20 cellular contexts compared by ENCODE assay signal in the genomic region with DNA sequence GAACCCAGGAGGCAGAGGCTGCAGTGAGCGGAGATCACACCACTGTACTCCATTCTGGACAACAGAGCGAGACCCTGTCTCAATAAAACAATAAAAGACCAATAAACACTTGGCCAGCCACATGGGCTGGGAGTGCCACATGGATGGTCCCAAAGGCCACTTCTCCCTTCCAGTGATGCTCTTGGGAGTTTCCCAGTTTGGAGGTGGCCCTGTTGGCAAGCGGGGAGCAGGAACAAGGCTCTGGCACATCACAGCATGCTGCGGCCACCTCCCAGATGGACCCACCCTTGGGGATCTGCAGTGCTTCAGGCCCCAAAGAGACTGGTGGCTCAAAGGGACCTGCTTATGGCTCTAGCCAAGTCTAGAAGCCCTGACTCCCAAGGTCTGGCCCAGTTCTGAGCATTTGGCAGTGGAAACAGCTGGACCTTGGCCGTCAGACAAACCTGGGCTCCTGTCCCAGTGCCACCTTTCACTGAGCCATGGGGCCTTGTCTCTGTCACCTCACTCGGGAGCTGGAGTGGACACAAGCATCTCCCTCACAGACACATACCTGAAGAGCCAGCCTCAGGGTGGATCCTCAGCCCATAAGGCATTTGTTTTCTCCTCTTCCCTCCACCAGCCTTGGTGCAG.
DNase-seq lines count a peak whose midpoint lies in the region; ATAC-seq, FAIRE-seq and TF ChIP-seq lines count a peak whose summit lies in the region.
"Had no signal": no experiment of that assay in that cellular context is flagged by ENCODE, and none has a peak within 500 bp of the region (broad histone marks: within the 10 kb centered on the region; RNA-seq: fewer than 3 reads in every experiment).

No MANE protein-coding gene starts in this region.

- intact Hi-C loops in left ventricle myocardium superior (cut with micrococcal nuclease) (no loop called here), heart left ventricle (cut with DNase I) (no loop called here), kidney (cut with DNase I) (no loop called here), mucosa of descending colon (cut with DNase I, micrococcal nuclease) (no loop called here)

- H3K4me3 ChIP-seq in heart left ventricle, result no peak overlapping the region
- no peak overlapping the region for H3K4me3 ChIP-seq in kidney (ENCODE audit: low read length in 2 of 2)
- no peak overlapping the region for H3K4me3 ChIP-seq in mucosa of descending colon
- H3K4me3 ChIP-seq in small intestine (ENCODE audit: low read depth in 1 of 2, low read length in 2 of 2), result no peak overlapping the region
- H3K4me3 ChIP-seq: A549 had no signal

- H3K9me3 ChIP-seq in heart left ventricle (no peaks in the 10 kb centered on the region), kidney (ENCODE audit: control insufficient read depth in 1 of 2, low read length in 2 of 2) (no peaks in the 10 kb centered on the region), mucosa of descending colon (no peaks in the 10 kb centered on the region), small intestine (ENCODE audit: control insufficient read depth, low read depth) (no peaks in the 10 kb centered on the region)
- H3K9me3 ChIP-seq: A549, Caco-2 had no signal

- TF ChIP-seq POLR2A in heart left ventricle (IDR thresholded peaks at IDR 0.05), result no peak

- ATAC-seq in left ventricle myocardium superior (peak; percentile 29), heart left ventricle (no peak), mucosa of descending colon (peak; percentile 60), HG02840 (IDR thresholded peaks at IDR 0.05; ENCODE audit: low FRiP score, unreplicated experiment) (no peak)
- ATAC-seq: A549, HCT116 had no signal

- peaks cover 0 to 14% (median 2%) of the 10 kb centered on the region in 12 donors for H3K4me1 ChIP-seq in heart left ventricle
- H3K4me1 ChIP-seq in kidney (ENCODE audit: control insufficient read depth in 1 of 2, insufficient read depth in 1 of 2, low read depth in 1 of 2, low read length in 2 of 2), result peaks cover 4 to 5% of the 10 kb centered on the region in 2 donors
- H3K4me1 ChIP-seq in mucosa of descending colon (ENCODE audit: low read depth), result peaks cover 45% of the 10 kb centered on the region
- peaks cover 8 to 20% of the 10 kb centered on the region in 2 donors for H3K4me1 ChIP-seq in small intestine (ENCODE audit: control insufficient read depth in 2 of 2, insufficient read depth in 1 of 2, low read depth in 1 of 2, low read length in 1 of 2)
- H3K4me1 ChIP-seq: A549 had no signal

- H3K27me3 ChIP-seq in heart left ventricle (no peaks in the 10 kb centered on the region), small intestine (ENCODE audit: control insufficient read depth in 2 of 2, insufficient read depth in 2 of 2, low read length in 2 of 2) (no peaks in the 10 kb centered on the region)

- 65 to 86% (median 77%) methylated on average over 4 to 6 of the region's 6 CpGs for WGBS in heart left ventricle, 4 donors
- whole genome bisulfite sequencing in small intestine, 3 donors, result 24 to 66% (median 40%) methylated on average over 6 of the region's 6 CpGs

- no peak for TF ChIP-seq CTCF in heart left ventricle (IDR thresholded peaks at IDR 0.05)
- no peak for TF ChIP-seq CTCF in kidney (IDR thresholded peaks at IDR 0.05; ENCODE audit: borderline replicate concordance, extremely low read depth, insufficient read depth)
- no peak for TF ChIP-seq CTCF in mucosa of descending colon (IDR thresholded peaks at IDR 0.05)

- H3K36me3 ChIP-seq in heart left ventricle (no peaks in the 10 kb centered on the region), kidney (ENCODE audit: control insufficient read depth in 1 of 2, insufficient read depth in 2 of 2, low read length in 2 of 2) (no peaks in the 10 kb centered on the region), mucosa of descending colon (ENCODE audit: low read depth) (no peaks in the 10 kb centered on the region), small intestine (ENCODE audit: control insufficient read depth in 2 of 2, insufficient read depth in 2 of 2, low read length in 2 of 2) (no peaks in the 10 kb centered on the region)

- H3K27ac ChIP-seq in heart left ventricle, result no peak overlapping the region
- no peak overlapping the region for H3K27ac ChIP-seq in kidney (ENCODE audit: low read depth in 2 of 2, low read length in 2 of 2)
- peak overlapping the region; percentile 15 to 84 for H3K27ac ChIP-seq in small intestine (ENCODE audit: low read depth in 1 of 2, low read length in 1 of 2)
- H3K27ac ChIP-seq: 22Rv1, A549, C4-2B had no signal

- DNase-seq in left ventricle myocardium superior, result no peak
- DNase-seq in heart left ventricle, result no peak
- peak; percentile 43 for DNase-seq in kidney
- DNase-seq in mucosa of descending colon, result peak in 2 of 3 donors; percentile 51 to 67
- peak; percentile 74 for DNase-seq in small intestine
- DNase-seq in islet precursor cell, result no peak
- DNase-seq in H4 (ENCODE audit: low spot score), result no peak
- DNase-seq: Caco-2; CD4-positive, alpha-beta T cell; H7; HFFc6 had no signal

- no peak for FAIRE-seq in kidney (lab: Jason Lieb, UNC)
- FAIRE-seq in small intestine (lab: Jason Lieb, UNC), result no peak
- FAIRE-seq: A549, D721Med, G401.6, GM12891, GM19239 had no signal

- H3K9ac ChIP-seq in kidney (ENCODE audit: low read length in 2 of 2), result no peak overlapping the region

Comparison
In these comparisons a context has a peak if more than half of its experiments do, and no peak if none do; other contexts are left out.
1. ATAC-seq: peak in left ventricle myocardium superior (single experiment) and mucosa of descending colon (single experiment); none in heart left ventricle (0 of 4) and HG02840 (single experiment).
2. DNase-seq: peak in kidney (single experiment), mucosa of descending colon (2 of 3) and small intestine (single experiment); none in left ventricle myocardium superior (single experiment), heart left ventricle (0 of 5), islet precursor cell (single experiment) and H4 (single experiment).
3. H3K27ac ChIP-seq: peak in small intestine (2 of 2); none in heart left ventricle (0 of 12) and kidney (0 of 2).